Comparison of ENCODE assay signal across 12 cellular contexts in genomic region chr13:56561327-56561726, GRCh38.
DNase-seq lines count a peak whose midpoint lies in the region; ATAC-seq and TF ChIP-seq lines count a peak whose summit lies in the region.
"Had no signal": no experiment of that assay in that cellular context is flagged by ENCODE, and none has a peak within 500 bp of the region (broad histone marks: within the 10 kb centered on the region; RNA-seq: fewer than 3 reads in every experiment).

No MANE protein-coding gene starts in this region.

- ATAC-seq in HG03571 (IDR thresholded peaks at IDR 0.05; ENCODE audit: unreplicated experiment) (no peak), HG02852 (IDR thresholded peaks at IDR 0.05; ENCODE audit: unreplicated experiment) (no peak)
- ATAC-seq: HCT116 had no signal

- DNase-seq in NCI-H1417 (lab: John Stamatoyannopoulos, UW) (peak in 2 of 3 experiments; percentile 12 to 45), NCI-H1417 treated with DMSO at 0.1 percent for 48 hours (lab: John Stamatoyannopoulos, UW) (no peak), HT-29 (ENCODE audit: low spot score) (peak; percentile 59), RWPE1 (ENCODE audit: low spot score) (peak; percentile 3), iPS-NIHi11 (ENCODE audit: low spot score) (peak; percentile 5)
- DNase-seq in activated CD4-positive, alpha-beta T cell treated with anti-CD3 and anti-CD28 coated beads, Interleukin-2, amount 50 U/mL, for 1 hour, result no peak
- DNase-seq: activated CD4-positive, alpha-beta memory T cell treated with anti-CD3 and anti-CD28 coated beads for 36 hours; NCI-H1105; T-helper 2 cell had no signal

- POLR2A ChIA-PET in RWPE1 (lab: Yijun Ruan, JAX; ENCODE audit: low non-redundant PET), result no interaction called here

- CTCF ChIA-PET in RWPE1 (lab: Yijun Ruan, JAX), result no interaction called here

- 0 out of 2 replicates have a peak, but pooled peaks have one; percentile 16 for TF ChIP-seq CTCF in RWPE1 (conservative IDR thresholded peaks at IDR 0.05; ENCODE audit: low read depth)

- H3K27ac ChIP-seq in RWPE1, result no peak overlapping the region

Comparison
In these comparisons a context has a peak if more than half of its experiments do, and no peak if none do; other contexts are left out.
1. DNase-seq: peak in NCI-H1417 (2 of 3), HT-29 (single experiment), RWPE1 (single experiment) and iPS-NIHi11 (single experiment); none in NCI-H1417 treated with DMSO at 0.1 percent for 48 hours (single experiment) and activated CD4-positive, alpha-beta T cell treated with anti-CD3 and anti-CD28 coated beads, Interleukin-2, amount 50 U/mL, for 1 hour (single experiment).